ENCODE assay signal across 22 cellular contexts in the genomic region with DNA sequence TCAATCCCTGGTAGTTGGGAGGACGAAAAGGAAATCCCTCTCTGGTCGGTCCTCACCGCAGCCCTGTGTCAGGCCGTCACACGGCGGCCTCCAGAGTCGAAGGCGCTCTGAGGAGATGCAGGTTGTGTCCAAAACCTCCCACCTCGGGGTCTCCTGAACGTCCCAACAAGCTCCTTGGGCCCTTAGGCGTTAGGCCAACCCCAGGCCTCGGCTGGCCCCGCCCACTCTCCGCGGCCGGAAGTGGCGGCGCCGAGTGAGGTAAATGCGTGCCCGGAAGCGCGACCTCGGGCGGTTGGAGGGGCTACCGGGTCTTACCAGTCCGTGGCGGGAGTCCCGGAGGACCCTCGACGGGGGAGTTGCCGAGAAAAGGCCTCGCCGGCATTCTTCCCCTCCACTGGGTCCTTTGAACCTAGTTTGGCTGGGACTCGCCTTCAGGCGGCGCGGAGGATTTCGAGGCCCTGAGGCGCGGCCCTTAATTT. TPM values are rescaled to one million over a fixed set of nuclear protein-coding genes. Genes with fewer than 3 reads are reported as not detected.
A peak's percentile ranks its signal among the peaks of the same experiment; 100 is the strongest.
DNase-seq lines count a peak whose midpoint lies in the region; ATAC-seq and TF ChIP-seq lines count a peak whose summit lies in the region.
"Had no signal": no experiment of that assay in that cellular context is flagged by ENCODE, and none has a peak within 500 bp of the region (broad histone marks: within the 10 kb centered on the region; RNA-seq: fewer than 3 reads in every experiment).

A gene with protein sequence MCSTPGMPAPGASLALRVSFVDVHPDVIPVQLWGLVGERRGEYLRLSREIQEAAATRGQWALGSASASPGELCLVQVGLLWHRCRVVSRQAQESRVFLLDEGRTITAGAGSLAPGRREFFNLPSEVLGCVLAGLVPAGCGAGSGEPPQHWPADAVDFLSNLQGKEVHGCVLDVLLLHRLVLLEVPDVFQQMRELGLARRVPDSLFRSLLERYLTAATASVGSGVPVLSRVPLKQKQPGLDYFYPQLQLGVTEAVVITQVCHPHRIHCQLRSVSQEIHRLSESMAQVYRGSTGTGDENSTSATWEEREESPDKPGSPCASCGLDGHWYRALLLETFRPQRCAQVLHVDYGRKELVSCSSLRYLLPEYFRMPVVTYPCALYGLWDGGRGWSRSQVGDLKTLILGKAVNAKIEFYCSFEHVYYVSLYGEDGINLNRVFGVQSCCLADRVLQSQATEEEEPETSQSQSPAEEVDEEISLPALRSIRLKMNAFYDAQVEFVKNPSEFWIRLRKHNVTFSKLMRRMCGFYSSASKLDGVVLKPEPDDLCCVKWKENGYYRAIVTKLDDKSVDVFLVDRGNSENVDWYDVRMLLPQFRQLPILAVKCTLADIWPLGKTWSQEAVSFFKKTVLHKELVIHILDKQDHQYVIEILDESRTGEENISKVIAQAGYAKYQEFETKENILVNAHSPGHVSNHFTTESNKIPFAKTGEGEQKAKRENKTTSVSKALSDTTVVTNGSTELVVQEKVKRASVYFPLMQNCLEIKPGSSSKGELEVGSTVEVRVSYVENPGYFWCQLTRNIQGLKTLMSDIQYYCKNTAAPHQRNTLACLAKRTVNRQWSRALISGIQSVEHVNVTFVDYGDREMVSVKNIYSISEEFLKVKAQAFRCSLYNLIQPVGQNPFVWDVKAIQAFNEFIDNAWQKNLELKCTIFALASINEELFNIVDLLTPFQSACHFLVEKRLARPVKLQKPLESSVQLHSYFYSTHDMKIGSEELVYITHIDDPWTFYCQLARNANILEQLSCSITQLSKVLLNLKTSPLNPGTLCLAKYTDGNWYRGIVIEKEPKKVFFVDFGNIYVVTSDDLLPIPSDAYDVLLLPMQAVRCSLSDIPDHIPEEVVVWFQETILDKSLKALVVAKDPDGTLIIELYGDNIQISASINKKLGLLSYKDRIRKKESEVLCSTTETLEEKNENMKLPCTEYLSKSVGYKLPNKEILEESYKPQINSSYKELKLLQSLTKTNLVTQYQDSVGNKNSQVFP (N-terminal part only) (plus strand): TSS at position 267 of the 479 bp plus-strand sequence. CDS start 244 bp downstream, outside the sequence.

- no peak for ATAC-seq in GM18909 (IDR thresholded peaks at IDR 0.05; ENCODE audit: poor library complexity, unreplicated experiment)
- no peak for ATAC-seq in GM21423 (IDR thresholded peaks at IDR 0.05; ENCODE audit: unreplicated experiment)
- ATAC-seq: CD8-positive, alpha-beta T cell; HCT116 had no signal

- peak; percentile 3 for DNase-seq in GM06990 (ENCODE audit: extremely low read depth, insufficient read length)
- DNase-seq in GM13976 (ENCODE audit: low spot score) = peak; percentile 17
- peak; percentile 83 for DNase-seq in chondrocyte (ENCODE audit: low spot score)
- peak; percentile 73 for DNase-seq in testis
- DNase-seq in NCI-H1092 treated with DMSO at 0.1 percent for 48 hours (lab: John Stamatoyannopoulos, UW) = no peak
- DNase-seq: Caco-2; CD8-positive, alpha-beta T cell; GM23248; KG1; MG63; NCI-H2029 treated with DMSO at 0.1 percent for 48 hours; NCI-H2227 treated with DMSO at 0.1 percent for 48 hours; NCI-H526 treated with DMSO at 0.1 percent for 48 hours; PC-9; SHP77 treated with DMSO at 0.1 percent for 48 hours; SW 1271 had no signal

- H3K4me3 ChIP-seq in GM06990 (replicated peaks; ENCODE audit: low read depth, low read length) = no peak within 1 kb of the TSS
- peak within 1 kb of the TSS; percentile 57 to 63 for H3K4me3 ChIP-seq in testis
- H3K4me3 ChIP-seq: GM23248, MG63, PC-9 had no signal

- H3K27me3 ChIP-seq in GM06990 (replicated peaks; ENCODE audit: control insufficient read depth, insufficient read depth, low read length) (no peaks in the 10 kb centered on the region; the same call in 1 of the 2 replicates), testis (no peaks in the 10 kb centered on the region)
- H3K27me3 ChIP-seq: MG63 had no signal

- no peaks in the 10 kb centered on the region for H3K4me1 ChIP-seq in testis
- H3K4me1 ChIP-seq: Caco-2 had no signal

- in situ Hi-C loops in GM13976 (cut with MboI; ENCODE audit: low sequenced_read_pairs, unreplicated experiment) = no loop called here

- H3K27ac ChIP-seq in testis = peak within 1 kb of the TSS; percentile 41 to 76
- H3K27ac ChIP-seq: C4-2B, GM23248, PC-9 had no signal

- no peak within 1 kb of the TSS for H3K4me3 Mint-ChIP-seq in chondrocyte (ENCODE audit: unreplicated experiment)
- H3K4me3 Mint-ChIP-seq: B cell; CD8-positive, alpha-beta T cell had no signal

- TF ChIP-seq CTCF in GM06990 (IDR thresholded peaks at IDR 0.05; ENCODE audit: insufficient read depth, low read length, poor library complexity, severe bottlenecking) = no peak
- TF ChIP-seq CTCF in GM13976 (IDR thresholded peaks at IDR 0.05; ENCODE audit: borderline replicate concordance, control extremely low read depth, extremely low read depth, insufficient read depth, missing control alignments) = no peak
- no peak for TF ChIP-seq CTCF in chondrocyte (IDR thresholded peaks at IDR 0.05)
- TF ChIP-seq CTCF in testis (IDR thresholded peaks at IDR 0.05) = no peak

- H3K36me3 ChIP-seq in GM06990 (ENCODE audit: control insufficient read depth, insufficient read depth, low read length) (no peaks in the 10 kb centered on the region), testis (ENCODE audit: low read depth, missing control alignments) (no peaks in the 10 kb centered on the region)
- H3K36me3 ChIP-seq: MG63 had no signal

- no peaks in the 10 kb centered on the region for H3K9me3 Mint-ChIP-seq in chondrocyte (ENCODE audit: low read depth)
- H3K9me3 Mint-ChIP-seq: CD8-positive, alpha-beta T cell had no signal

- intact Hi-C loops in testis (cut with DNase I; ENCODE audit: low total_unique reads) = no loop called here

- WGBS in testis, 2 donors = 78 to 80% methylated on average over 26 to 41 of the region's 41 CpGs

- H3K36me3 Mint-ChIP-seq in chondrocyte (ENCODE audit: low read depth) = no peaks in the 10 kb centered on the region
- H3K36me3 Mint-ChIP-seq: CD8-positive, alpha-beta T cell had no signal

- H3K27me3 Mint-ChIP-seq in chondrocyte (ENCODE audit: low read depth) = no peaks in the 10 kb centered on the region

- H3K27ac Mint-ChIP-seq in chondrocyte (ENCODE audit: unreplicated experiment) = no peak within 1 kb of the TSS
- H3K27ac Mint-ChIP-seq: B cell; CD8-positive, alpha-beta T cell had no signal

- TF ChIP-seq POLR2A in testis (IDR thresholded peaks at IDR 0.05) = no peak

- H3K9me3 ChIP-seq in testis = no peaks in the 10 kb centered on the region
- H3K9me3 ChIP-seq: Caco-2, MG63 had no signal

- peaks cover 20% of the 10 kb centered on the region for H3K4me1 Mint-ChIP-seq in chondrocyte (ENCODE audit: low read depth)
- H3K4me1 Mint-ChIP-seq: B cell had no signal

RNA-seq across cellular contexts. Expression of the gene that starts here (rescaled TPM):
- 0.07 to 0.29 TPM (median 0.13 TPM) in 3 replicates for total RNA-seq in chondrocyte
- 10 to 100 TPM; 28.1 to 42.2 TPM for total RNA-seq in testis
- 51.3 TPM for polyA plus RNA-seq in testis (ENCODE audit: insufficient read depth, low read depth, low replicate concordance)
- total RNA-seq: B cell; Caco-2; CD8-positive, alpha-beta T cell; GM23248; RPMI7951 had no signal
- polyA plus RNA-seq: GM23248 had no signal

Comparison
In these comparisons a context has a peak if more than half of its experiments do, and no peak if none do; other contexts are left out.
1. RNA of the gene that starts here (total RNA-seq): 28.1 to 42.2 TPM in testis; 0.07 to 0.29 TPM in chondrocyte; every median in the first group is over 10 times any median in the second.
2. Peak in DNase-seq in chondrocyte; RNA of the gene not detected or under 1 TPM.